In the genomic region with DNA sequence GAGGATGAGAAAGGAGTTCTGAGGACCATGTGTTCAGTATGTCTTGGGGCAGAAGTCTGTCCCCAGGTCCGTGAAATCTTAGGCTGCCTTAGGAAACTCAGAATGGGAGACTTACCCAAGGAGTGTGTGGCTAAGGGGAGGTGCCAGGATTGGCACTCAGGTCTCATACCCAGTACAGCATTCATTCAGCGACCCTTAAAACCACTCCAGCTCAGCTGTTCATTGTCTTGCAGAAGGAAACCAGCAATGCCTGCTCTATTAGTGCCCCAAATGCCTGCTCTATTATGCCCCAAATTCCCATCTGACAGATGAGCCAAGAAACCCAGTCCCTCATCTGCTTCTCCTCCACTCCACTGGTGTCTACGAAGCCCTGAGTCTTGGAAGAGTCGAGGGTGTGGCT, we compare ENCODE assay signal across 32 cellular contexts.
A peak's percentile ranks its signal among the peaks of the same experiment; 100 is the strongest.
DNase-seq lines count a peak whose midpoint lies in the region; ATAC-seq and TF ChIP-seq lines count a peak whose summit lies in the region.
"Had no signal": no experiment of that assay in that cellular context is flagged by ENCODE, and none has a peak within 500 bp of the region (broad histone marks: within the 10 kb centered on the region; RNA-seq: fewer than 3 reads in every experiment).

No MANE protein-coding gene starts in this region.

- intact Hi-C loops in lower leg skin (cut with DNase I; ENCODE audit: low total_unique reads), result no loop called here

- peaks cover 4% of the 10 kb centered on the region for H3K36me3 Mint-ChIP-seq in chondrocyte (ENCODE audit: low read depth)
- H3K36me3 Mint-ChIP-seq in mesothelial cell of epicardium, result peaks cover 6% of the 10 kb centered on the region
- H3K36me3 Mint-ChIP-seq in WTC11, result no peaks in the 10 kb centered on the region
- H3K36me3 Mint-ChIP-seq: activated naive CD4-positive, alpha-beta T cell treated with anti-CD3 and anti-CD28 coated beads, Interleukin-2, amount 50 U/mL, for 24 hours had no signal

- CTCF ChIA-PET in WTC11 (lab: Charles Lee), result interaction anchor here (0.8 to 1.8 kb wide), 2 partner anchors 20 to 44 kb away, joined by 4 to 8 read pairs; no protein-coding TSS in a partner anchor

- H3K27ac Mint-ChIP-seq in chondrocyte (ENCODE audit: unreplicated experiment), result peak overlapping the region; percentile 68
- peak overlapping the region; percentile 17 for H3K27ac Mint-ChIP-seq in mesothelial cell of epicardium
- no peak overlapping the region for H3K27ac Mint-ChIP-seq in WTC11
- H3K27ac Mint-ChIP-seq: activated CD4-positive, alpha-beta T cell treated with anti-CD3 and anti-CD28 coated beads for 36 hours; activated naive CD4-positive, alpha-beta T cell treated with anti-CD3 and anti-CD28 coated beads, Interleukin-2, amount 50 U/mL, for 24 hours; GM23338; stimulated activated naive CD8-positive, alpha-beta T cell treated with anti-CD3 and anti-CD28 coated beads, Interleukin-15, amount 100 ng/mL, for 72 hours; T-helper 2 cell treated with Interferon-gamma antibody and Interleukin-4, amounts not matched to agents 5 μg/mL and 100 μg/mL, for 36 hours had no signal

- TF ChIP-seq CTCF in chondrocyte (IDR thresholded peaks at IDR 0.05), result no peak
- no peak for TF ChIP-seq CTCF in mesothelial cell of epicardium (IDR thresholded peaks at IDR 0.05; ENCODE audit: unreplicated experiment)
- TF ChIP-seq CTCF in WTC11 (IDR thresholded peaks at IDR 0.05), result no peak
- TF ChIP-seq CTCF in lower leg skin (IDR thresholded peaks at IDR 0.05), result no peak

- ATAC-seq in WTC11, result no peak
- no peak for ATAC-seq in GM21515 (IDR thresholded peaks at IDR 0.05; ENCODE audit: unreplicated experiment)
- ATAC-seq: activated CD4-positive, alpha-beta T cell treated with anti-CD3 and anti-CD28 coated beads for 36 hours; esophagus mucosa; GM23338; Panc1; stimulated activated naive CD8-positive, alpha-beta T cell treated with anti-CD3 and anti-CD28 coated beads, Interleukin-15, amount 100 ng/mL, for 72 hours had no signal

- H3K27me3 Mint-ChIP-seq in chondrocyte (ENCODE audit: low read depth), result no peaks in the 10 kb centered on the region
- no peaks in the 10 kb centered on the region for H3K27me3 Mint-ChIP-seq in mesothelial cell of epicardium (ENCODE audit: low read depth)
- H3K27me3 Mint-ChIP-seq in WTC11 (ENCODE audit: low read depth), result no peaks in the 10 kb centered on the region
- H3K27me3 Mint-ChIP-seq: activated CD4-positive, alpha-beta T cell treated with anti-CD3 and anti-CD28 coated beads for 36 hours; activated naive CD4-positive, alpha-beta T cell treated with anti-CD3 and anti-CD28 coated beads, Interleukin-2, amount 50 U/mL, for 24 hours had no signal

- POLR2A ChIA-PET in WTC11 (lab: Charles Lee), result interaction anchor here (1.1 kb wide), 1 partner anchor 8 kb away, joined by 3 read pairs; no protein-coding TSS in a partner anchor

- 62 to 63% methylated on average over 4 of the region's 4 CpGs for WGBS in lower leg skin, 2 donors

- no peak for TF ChIP-seq POLR2A in lower leg skin (IDR thresholded peaks at IDR 0.05)

- no peak overlapping the region for H3K4me3 ChIP-seq in lower leg skin (ENCODE audit: low read depth, poor library complexity, severe bottlenecking)
- H3K4me3 ChIP-seq: GM23338, ovary, smooth muscle cell, transverse colon had no signal

- H3K4me3 Mint-ChIP-seq in chondrocyte (ENCODE audit: unreplicated experiment) (no peak overlapping the region), mesothelial cell of epicardium (no peak overlapping the region), WTC11 (no peak overlapping the region)
- H3K4me3 Mint-ChIP-seq: activated CD4-positive, alpha-beta T cell treated with anti-CD3 and anti-CD28 coated beads for 36 hours; activated naive CD4-positive, alpha-beta T cell treated with anti-CD3 and anti-CD28 coated beads, Interleukin-2, amount 50 U/mL, for 24 hours; GM23338; stimulated activated naive CD8-positive, alpha-beta T cell treated with anti-CD3 and anti-CD28 coated beads, Interleukin-15, amount 100 ng/mL, for 72 hours; T-helper 2 cell treated with Interferon-gamma antibody and Interleukin-4, amounts not matched to agents 5 μg/mL and 100 μg/mL, for 36 hours had no signal

- peak overlapping the region; percentile 25 for H3K27ac ChIP-seq in temporal lobe (ENCODE audit: low read depth, low read length)
- H3K27ac ChIP-seq: 22Rv1 had no signal

- DNase-seq in DMS 273 (lab: John Stamatoyannopoulos, UW; ENCODE audit: unreplicated experiment), result peak; percentile 38
- DNase-seq in DMS 273 treated with DMSO at 0.1 percent for 48 hours (lab: John Stamatoyannopoulos, UW), result no peak
- DNase-seq in chondrocyte (ENCODE audit: low spot score), result no peak
- DNase-seq in mesothelial cell of epicardium (ENCODE audit: low spot score in 2 of 2, unreplicated experiment in 2 of 2), result no peak
- DNase-seq in WTC11 (ENCODE audit: low spot score), result no peak
- DNase-seq in lower leg skin (ENCODE audit: low spot score in 2 of 2), result no peak
- DNase-seq: activated CD4-positive, alpha-beta T cell treated with anti-CD3 and anti-CD28 coated beads for 36 hours; COR-L47; cortex of kidney; DMS79; foreskin melanocyte; Kasumi-1; mammary epithelial cell; NCI-H1436; NCI-H2081; NCI-H226; ovary; retina; SHP77 treated with DMSO at 0.1 percent for 48 hours; stimulated activated CD4-positive, alpha-beta T cell treated with anti-CD3 and anti-CD28 coated beads, Interleukin-1b, Interleukin-23, amount 100 ng/mL, for 48 hours; stimulated activated CD8-positive, alpha-beta memory T cell treated with anti-CD3 and anti-CD28 coated beads, Interleukin-4, amount 100 ng/mL, for 48 hours; stimulated activated naive CD8-positive, alpha-beta T cell treated with anti-CD3 and anti-CD28 coated beads, Interleukin-15, amount 100 ng/mL, for 72 hours; transverse colon had no signal

- H3K9me3 Mint-ChIP-seq in chondrocyte (ENCODE audit: low read depth), result no peaks in the 10 kb centered on the region
- no peaks in the 10 kb centered on the region for H3K9me3 Mint-ChIP-seq in mesothelial cell of epicardium
- no peaks in the 10 kb centered on the region for H3K9me3 Mint-ChIP-seq in WTC11
- H3K9me3 Mint-ChIP-seq: activated naive CD4-positive, alpha-beta T cell treated with anti-CD3 and anti-CD28 coated beads, Interleukin-2, amount 50 U/mL, for 24 hours; GM23338; stimulated activated naive CD8-positive, alpha-beta T cell treated with anti-CD3 and anti-CD28 coated beads, Interleukin-15, amount 100 ng/mL, for 72 hours; T-helper 2 cell treated with Interferon-gamma antibody and Interleukin-4, amounts not matched to agents 5 μg/mL and 100 μg/mL, for 36 hours had no signal

- H3K4me1 Mint-ChIP-seq in chondrocyte (ENCODE audit: low read depth), result peaks cover 62% of the 10 kb centered on the region
- H3K4me1 Mint-ChIP-seq in mesothelial cell of epicardium, result peaks cover 23% of the 10 kb centered on the region
- H3K4me1 Mint-ChIP-seq in WTC11, result peaks cover 27% of the 10 kb centered on the region
- H3K4me1 Mint-ChIP-seq: activated CD4-positive, alpha-beta T cell treated with anti-CD3 and anti-CD28 coated beads for 36 hours; activated naive CD4-positive, alpha-beta T cell treated with anti-CD3 and anti-CD28 coated beads, Interleukin-2, amount 50 U/mL, for 24 hours; stimulated activated naive CD8-positive, alpha-beta T cell treated with anti-CD3 and anti-CD28 coated beads, Interleukin-15, amount 100 ng/mL, for 72 hours had no signal

TF ChIP-seq in WTC11, 78 proteins besides CTCF, POLR2A, EP300 and RAD21:
- TF ChIP-seq ESRRA (CRISPR knock-in tag; IDR thresholded peaks at IDR 0.05; ENCODE audit: borderline replicate concordance), result no peak
- TF ChIP-seq TEAD1 (CRISPR knock-in tag; IDR thresholded peaks at IDR 0.05), result no peak
- TF ChIP-seq NFATC4 (CRISPR knock-in tag; IDR thresholded peaks at IDR 0.05), result no peak
- no peak for TF ChIP-seq NR2C2 (CRISPR knock-in tag; IDR thresholded peaks at IDR 0.05)
- no peak for TF ChIP-seq ZNF219 (CRISPR knock-in tag; IDR thresholded peaks at IDR 0.05; ENCODE audit: borderline replicate concordance)
- no peak for TF ChIP-seq CREB1 (CRISPR knock-in tag; IDR thresholded peaks at IDR 0.05)
- TF ChIP-seq ZNF671 (CRISPR knock-in tag; IDR thresholded peaks at IDR 0.05), result no peak
- TF ChIP-seq ZNF423 (CRISPR knock-in tag; IDR thresholded peaks at IDR 0.05), result no peak
- TF ChIP-seq ZNF263 (CRISPR knock-in tag; IDR thresholded peaks at IDR 0.05; ENCODE audit: low read depth), result no peak
- no peak for TF ChIP-seq ETV6 (CRISPR knock-in tag; IDR thresholded peaks at IDR 0.05)
- no peak for TF ChIP-seq ZNF121 (CRISPR knock-in tag; IDR thresholded peaks at IDR 0.05)
- no peak for TF ChIP-seq PRRX2 (CRISPR knock-in tag; IDR thresholded peaks at IDR 0.05)
- TF ChIP-seq, protein P1, sequence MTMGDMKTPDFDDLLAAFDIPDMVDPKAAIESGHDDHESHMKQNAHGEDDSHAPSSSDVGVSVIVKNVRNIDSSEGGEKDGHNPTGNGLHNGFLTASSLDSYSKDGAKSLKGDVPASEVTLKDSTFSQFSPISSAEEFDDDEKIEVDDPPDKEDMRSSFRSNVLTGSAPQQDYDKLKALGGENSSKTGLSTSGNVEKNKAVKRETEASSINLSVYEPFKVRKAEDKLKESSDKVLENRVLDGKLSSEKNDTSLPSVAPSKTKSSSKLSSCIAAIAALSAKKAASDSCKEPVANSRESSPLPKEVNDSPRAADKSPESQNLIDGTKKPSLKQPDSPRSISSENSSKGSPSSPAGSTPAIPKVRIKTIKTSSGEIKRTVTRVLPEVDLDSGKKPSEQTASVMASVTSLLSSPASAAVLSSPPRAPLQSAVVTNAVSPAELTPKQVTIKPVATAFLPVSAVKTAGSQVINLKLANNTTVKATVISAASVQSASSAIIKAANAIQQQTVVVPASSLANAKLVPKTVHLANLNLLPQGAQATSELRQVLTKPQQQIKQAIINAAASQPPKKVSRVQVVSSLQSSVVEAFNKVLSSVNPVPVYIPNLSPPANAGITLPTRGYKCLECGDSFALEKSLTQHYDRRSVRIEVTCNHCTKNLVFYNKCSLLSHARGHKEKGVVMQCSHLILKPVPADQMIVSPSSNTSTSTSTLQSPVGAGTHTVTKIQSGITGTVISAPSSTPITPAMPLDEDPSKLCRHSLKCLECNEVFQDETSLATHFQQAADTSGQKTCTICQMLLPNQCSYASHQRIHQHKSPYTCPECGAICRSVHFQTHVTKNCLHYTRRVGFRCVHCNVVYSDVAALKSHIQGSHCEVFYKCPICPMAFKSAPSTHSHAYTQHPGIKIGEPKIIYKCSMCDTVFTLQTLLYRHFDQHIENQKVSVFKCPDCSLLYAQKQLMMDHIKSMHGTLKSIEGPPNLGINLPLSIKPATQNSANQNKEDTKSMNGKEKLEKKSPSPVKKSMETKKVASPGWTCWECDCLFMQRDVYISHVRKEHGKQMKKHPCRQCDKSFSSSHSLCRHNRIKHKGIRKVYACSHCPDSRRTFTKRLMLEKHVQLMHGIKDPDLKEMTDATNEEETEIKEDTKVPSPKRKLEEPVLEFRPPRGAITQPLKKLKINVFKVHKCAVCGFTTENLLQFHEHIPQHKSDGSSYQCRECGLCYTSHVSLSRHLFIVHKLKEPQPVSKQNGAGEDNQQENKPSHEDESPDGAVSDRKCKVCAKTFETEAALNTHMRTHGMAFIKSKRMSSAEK (CRISPR knock-in tag; IDR thresholded peaks at IDR 0.05; ENCODE audit: borderline replicate concordance), result no peak
